In genomic region chr1:16167331-16168143, GRCh38 we compare ENCODE assay signal across 8 cellular contexts. TPM values are rescaled to one million over a fixed set of nuclear protein-coding genes. Genes with fewer than 3 reads are reported as not detected.
DNase-seq lines count a peak whose midpoint lies in the region; ATAC-seq and TF ChIP-seq lines count a peak whose summit lies in the region.

No MANE protein-coding gene starts in this region.

- H3K27me3 ChIP-seq in prostate gland (replicated peaks; ENCODE audit: insufficient read depth) = no peaks in the 10 kb centered on the region

- H3K27ac Mint-ChIP-seq in activated T-cell treated with anti-CD3 and anti-CD28 coated beads, Interleukin-2, amount 50 U/mL, for 24 hours = no peak overlapping the region

- H3K36me3 ChIP-seq in prostate gland = no peaks in the 10 kb centered on the region

- H3K4me1 Mint-ChIP-seq in activated T-cell treated with anti-CD3 and anti-CD28 coated beads, Interleukin-2, amount 50 U/mL, for 24 hours (ENCODE audit: low read depth) = peaks cover 37% of the 10 kb centered on the region

- no peaks in the 10 kb centered on the region for H3K9me3 Mint-ChIP-seq in activated T-cell treated with anti-CD3 and anti-CD28 coated beads, Interleukin-2, amount 50 U/mL, for 24 hours

- TF ChIP-seq CTCF in GM12875 (IDR thresholded peaks at IDR 0.05; ENCODE audit: borderline replicate concordance, insufficient read depth, low read depth, low read length) (no peak), fibroblast of pulmonary artery (IDR thresholded peaks at IDR 0.05; ENCODE audit: low read length, missing control alignments) (no peak), prostate gland (IDR thresholded peaks at IDR 0.05) (no peak)

- no peak for TF ChIP-seq POLR2A in prostate gland (IDR thresholded peaks at IDR 0.05)

- DNase-seq in NCI-H2171 (lab: John Stamatoyannopoulos, UW) (peak; percentile 58), fibroblast of pulmonary artery (ENCODE audit: low read depth) (no peak), prostate gland (ENCODE audit: low spot score) (no peak), GDM1 (lab: John Stamatoyannopoulos, UW) (no peak)
- DNase-seq in activated T-cell treated with anti-CD3 and anti-CD28 coated beads, Interleukin-2, amount 50 U/mL, for 24 hours = peak; percentile 79

- no peaks in the 10 kb centered on the region for H3K4me1 ChIP-seq in prostate gland (replicated peaks)

- H3K4me3 ChIP-seq in GM12875 (ENCODE audit: low read depth, low read length) = peak overlapping the region; percentile 49
- peak overlapping the region; percentile 49 for H3K4me3 ChIP-seq in fibroblast of pulmonary artery (replicated peaks; ENCODE audit: low read depth, low read length)
- H3K4me3 ChIP-seq in prostate gland = peak overlapping the region; percentile 33 to 34

- H3K4me3 Mint-ChIP-seq in activated T-cell treated with anti-CD3 and anti-CD28 coated beads, Interleukin-2, amount 50 U/mL, for 24 hours = peak overlapping the region; percentile 38

- ATAC-seq in GM18858 (IDR thresholded peaks at IDR 0.05; ENCODE audit: unreplicated experiment) (no peak), GM21737 (IDR thresholded peaks at IDR 0.05; ENCODE audit: unreplicated experiment) (no peak)

- intact Hi-C loops in prostate gland (cut with DNase I) = no loop called here

- no peak overlapping the region for H3K27ac ChIP-seq in prostate gland

- no peaks in the 10 kb centered on the region for H3K27me3 Mint-ChIP-seq in activated T-cell treated with anti-CD3 and anti-CD28 coated beads, Interleukin-2, amount 50 U/mL, for 24 hours

- H3K9me3 ChIP-seq in prostate gland = no peaks in the 10 kb centered on the region

- H3K36me3 Mint-ChIP-seq in activated T-cell treated with anti-CD3 and anti-CD28 coated beads, Interleukin-2, amount 50 U/mL, for 24 hours (ENCODE audit: low read depth) = no peaks in the 10 kb centered on the region

- WGBS in prostate gland = 5% methylated on average over 60 of the region's 60 CpGs

RNA-seq across cellular contexts. Expression of gene EPHA2, which starts 11.7 kb away (rescaled TPM):
- total RNA-seq in prostate gland = 10 to 100 TPM; 14.8 to 17.7 TPM

RNA-seq across cellular contexts. Expression of gene ARHGEF19, which starts 44.9 kb away (rescaled TPM):
- 10 to 100 TPM; 13.1 to 18.8 TPM for total RNA-seq in prostate gland

Comparison
In these comparisons a context has a peak if more than half of its experiments do, and no peak if none do; other contexts are left out.
1. DNase-seq: peak in NCI-H2171 (single experiment) and activated T-cell treated with anti-CD3 and anti-CD28 coated beads, Interleukin-2, amount 50 U/mL, for 24 hours (single experiment); none in fibroblast of pulmonary artery (single experiment), prostate gland (single experiment) and GDM1 (single experiment).
2. Peak in every context shown above with its lines, with median percentiles within 50 percentile points of each other: H3K4me3 ChIP-seq.